Comparison of ENCODE assay signal across 16 cellular contexts in genomic region chr12:46942579-46942978, GRCh38.
A peak's percentile ranks its signal among the peaks of the same experiment; 100 is the strongest.
DNase-seq lines count a peak whose midpoint lies in the region; ATAC-seq, FAIRE-seq and TF ChIP-seq lines count a peak whose summit lies in the region.
"Had no signal": no experiment of that assay in that cellular context is flagged by ENCODE, and none has a peak within 500 bp of the region (broad histone marks: within the 10 kb centered on the region; RNA-seq: fewer than 3 reads in every experiment).

No MANE protein-coding gene starts in this region.

- FAIRE-seq in A549 (lab: Jason Lieb, UNC) = peak; percentile 68
- FAIRE-seq: colon had no signal

- H3K4me2 ChIP-seq in A549 = no peak overlapping the region

- TF ChIP-seq POLR2A in A549 (IDR thresholded peaks at IDR 0.05; ENCODE audit: low read length) (no peak), esophagus squamous epithelium (IDR thresholded peaks at IDR 0.05) (no peak)

- TF ChIP-seq RAD21 in A549 (conservative IDR thresholded peaks at IDR 0.05 in 1 of 2, IDR thresholded peaks at IDR 0.05 in 1 of 2) = no peak

- CTCF ChIA-PET in A549 (lab: Yijun Ruan, JAX) = interaction anchor here (0.9 to 4.4 kb wide), 5 partner anchors 8 to 818 kb away, joined by 3 to 20 read pairs (median 6); no protein-coding TSS in a partner anchor

- intact Hi-C loops in esophagus squamous epithelium (cut with DNase I) = no loop called here

- no peaks in the 10 kb centered on the region for H3K36me3 ChIP-seq in SJSA1
- no peaks in the 10 kb centered on the region for H3K36me3 ChIP-seq in esophagus squamous epithelium

- DNase-seq in A549 (ENCODE audit: low read depth in 1 of 2, low spot score in 1 of 2) = no peak
- peak; percentile 89 for DNase-seq in HCEC 1CT
- DNase-seq in SJSA1 (ENCODE audit: low read depth in 1 of 2, low spot score in 2 of 2) = peak; percentile 95 to 99
- DNase-seq in glomerular visceral epithelial cell (ENCODE audit: extremely low spot score) = peak; percentile 52
- no peak for DNase-seq in activated CD4-positive, alpha-beta T cell treated with anti-CD3 and anti-CD28 coated beads for 4 hours
- DNase-seq in esophagus squamous epithelium (lab: John Stamatoyannopoulos, UW) = no peak
- no peak for DNase-seq in NCI-H2081 (lab: John Stamatoyannopoulos, UW)
- DNase-seq: activated CD4-positive, alpha-beta T cell treated with anti-CD3 and anti-CD28 coated beads for 36 hours; activated T-cell treated with anti-CD3 and anti-CD28 coated beads, Interleukin-2, amount 50 U/mL, for 1 hour; amniotic stem cell; MV-4-11; NCI-H2171; occipital lobe; T-helper 1 cell had no signal

- ATAC-seq in A549 (no peak), HG02678 (IDR thresholded peaks at IDR 0.05; ENCODE audit: unreplicated experiment) (no peak)
- ATAC-seq: activated CD4-positive, alpha-beta T cell treated with anti-CD3 and anti-CD28 coated beads for 36 hours had no signal

- POLR2A ChIA-PET in A549 (lab: Yijun Ruan, JAX) = no interaction called here

- TF ChIP-seq CTCF in A549 (IDR thresholded peaks at IDR 0.05) = no peak
- no peak for TF ChIP-seq CTCF in esophagus squamous epithelium (IDR thresholded peaks at IDR 0.05)

- H3K9me3 ChIP-seq in A549 (no peaks in the 10 kb centered on the region), SJSA1 (replicated peaks) (no peaks in the 10 kb centered on the region), esophagus squamous epithelium (no peaks in the 10 kb centered on the region)

- H3K4me1 ChIP-seq in A549 (peaks cover 16% of the 10 kb centered on the region; the same call in 2 of the 3 replicates), SJSA1 (replicated peaks) (peaks cover 65% of the 10 kb centered on the region), esophagus squamous epithelium (peaks cover 0 to 13% (median 0%) of the 10 kb centered on the region in 3 donors)

- H3K4me3 ChIP-seq in A549 = no peak overlapping the region
- H3K4me3 ChIP-seq in SJSA1 = no peak overlapping the region
- no peak overlapping the region for H3K4me3 ChIP-seq in esophagus squamous epithelium

- H3K27ac ChIP-seq in A549 = peak overlapping the region in 1 of 2 experiments; percentile 26; a peak in 2 of 6 replicates
- peak overlapping the region; percentile 6 for H3K27ac ChIP-seq in SJSA1
- H3K27ac ChIP-seq in esophagus squamous epithelium = no peak overlapping the region

- no peaks in the 10 kb centered on the region for H3K27me3 ChIP-seq in SJSA1 (replicated peaks)
- H3K27me3 ChIP-seq in esophagus squamous epithelium = no peaks in the 10 kb centered on the region

- 66% methylated on average over 2 of the region's 2 CpGs for WGBS in A549 (ENCODE audit: missing lambda C conversion rate)
- 73 to 92% methylated on average over 2 of the region's 2 CpGs for WGBS in esophagus squamous epithelium, 2 donors

- TF ChIP-seq EP300 in A549 (IDR thresholded peaks at IDR 0.05) = no peak

TF ChIP-seq in A549, 52 proteins besides CTCF, POLR2A, EP300 and RAD21:
- TF ChIP-seq CBX2 (IDR thresholded peaks at IDR 0.05; ENCODE audit: borderline replicate concordance, low read depth) = no peak
- no peak for TF ChIP-seq FOXS1 (CRISPR knock-in tag; IDR thresholded peaks at IDR 0.05)
- TF ChIP-seq JUN (IDR thresholded peaks at IDR 0.05) = no peak
- TF ChIP-seq HEYL (CRISPR knock-in tag; IDR thresholded peaks at IDR 0.05) = no peak
- no peak for TF ChIP-seq MAZ (IDR thresholded peaks at IDR 0.05; ENCODE audit: borderline replicate concordance, low read depth, low read length)
- no peak for TF ChIP-seq PBX3 (IDR thresholded peaks at IDR 0.05)
- TF ChIP-seq ESRRA (IDR thresholded peaks at IDR 0.05; ENCODE audit: borderline replicate concordance, low read length) = no peak
- no peak for TF ChIP-seq ZNF302 (CRISPR knock-in tag; IDR thresholded peaks at IDR 0.05)
- TF ChIP-seq HMGXB4 (CRISPR knock-in tag; IDR thresholded peaks at IDR 0.05; ENCODE audit: borderline replicate concordance) = no peak
- no peak for TF ChIP-seq REST (IDR thresholded peaks at IDR 0.05)
- TF ChIP-seq HDAC2 (IDR thresholded peaks at IDR 0.05) = no peak
- TF ChIP-seq MYC (IDR thresholded peaks at IDR 0.05; ENCODE audit: borderline replicate concordance, low read length) = no peak

Comparison
In these comparisons a context has a peak if more than half of its experiments do, and no peak if none do; other contexts are left out.
1. DNase-seq: peak in HCEC 1CT (single experiment), SJSA1 (2 of 2) and glomerular visceral epithelial cell (single experiment); none in A549 (0 of 2), activated CD4-positive, alpha-beta T cell treated with anti-CD3 and anti-CD28 coated beads for 4 hours (0 of 2), esophagus squamous epithelium (single experiment) and NCI-H2081 (0 of 2).